In genomic region chr4:6732441-6733357, GRCh38 we compare ENCODE assay signal across 8 cellular contexts. TPM values are rescaled to one million over a fixed set of nuclear protein-coding genes. Genes with fewer than 3 reads are reported as not detected.
DNase-seq lines count a peak whose midpoint lies in the region; ATAC-seq and TF ChIP-seq lines count a peak whose summit lies in the region.

No MANE protein-coding gene starts in this region.

- H3K9me3 ChIP-seq in PC-3 (ENCODE audit: low read length) (no peaks in the 10 kb centered on the region), esophagus muscularis mucosa (no peaks in the 10 kb centered on the region)

- peak overlapping the region; percentile 82 for H3K9ac ChIP-seq in PC-3 (ENCODE audit: low read length)

- H3K36me3 Mint-ChIP-seq in neural crest cell (ENCODE audit: low read depth), result no peaks in the 10 kb centered on the region
- H3K36me3 Mint-ChIP-seq in activated CD4-positive, alpha-beta T cell treated with anti-CD3 and anti-CD28 coated beads for 36 hours (ENCODE audit: low read depth), result no peaks in the 10 kb centered on the region

- peaks cover 46% of the 10 kb centered on the region for H3K4me1 Mint-ChIP-seq in neural crest cell
- H3K4me1 Mint-ChIP-seq in activated CD4-positive, alpha-beta T cell treated with anti-CD3 and anti-CD28 coated beads for 36 hours, result peaks cover 9% of the 10 kb centered on the region

- POLR2A ChIA-PET in BJ (lab: Charles Lee), result no interaction called here
- POLR2A ChIA-PET in PC-3 (lab: Charles Lee; ENCODE audit: unreplicated experiment), result no interaction called here
- POLR2A ChIA-PET in activated CD4-positive, alpha-beta T cell treated with anti-CD3 and anti-CD28 coated beads for 36 hours (lab: Charles Lee), result no interaction called here

- H3K79me2 ChIP-seq in PC-3 (ENCODE audit: low read length), result no peaks in the 10 kb centered on the region

- no peaks in the 10 kb centered on the region for H3F3A ChIP-seq in PC-3 (ENCODE audit: low read length, unreplicated experiment)

- ATAC-seq in PC-3 (peak; percentile 95), HG03439 (IDR thresholded peaks at IDR 0.05; ENCODE audit: unreplicated experiment) (no peak)
- no peak for ATAC-seq in activated CD4-positive, alpha-beta T cell treated with anti-CD3 and anti-CD28 coated beads for 36 hours

- TF ChIP-seq EP300 in esophagus muscularis mucosa (IDR thresholded peaks at IDR 0.05), result no peak

- CTCF ChIA-PET in BJ (lab: Yijun Ruan, JAX), result interaction anchor here (0.6 to 0.9 kb wide), 3 partner anchors 24 to 140 kb away, joined by 3 to 4 read pairs (median 3); no protein-coding TSS in a partner anchor
- CTCF ChIA-PET in PC-3 (lab: Charles Lee), result no interaction called here
- CTCF ChIA-PET in activated CD4-positive, alpha-beta T cell treated with anti-CD3 and anti-CD28 coated beads for 36 hours (lab: Charles Lee), result interaction anchor here (0.7 kb wide), 1 partner anchor 87 kb away, joined by 3 read pairs; no protein-coding TSS in a partner anchor

- H3K4me1 ChIP-seq in PC-3 (ENCODE audit: insufficient read depth, low read length) (peaks cover 10% of the 10 kb centered on the region), esophagus muscularis mucosa (peaks cover 9 to 17% (median 13%) of the 10 kb centered on the region in 4 donors)

- BruUV-seq in PC-3 (replicated peaks; lab: Mats Ljungman, UMichigan), result TSS peak; percentile 46

- H3K36me3 ChIP-seq in BJ (ENCODE audit: control insufficient read depth, insufficient read depth, low read length) (no peaks in the 10 kb centered on the region), PC-3 (ENCODE audit: low read depth, low read length) (no peaks in the 10 kb centered on the region), esophagus muscularis mucosa (no peaks in the 10 kb centered on the region)

- H3K9me2 ChIP-seq in PC-3 (replicated peaks; ENCODE audit: low read length), result no peaks in the 10 kb centered on the region

- H2AFZ ChIP-seq in PC-3 (ENCODE audit: low read length), result peak overlapping the region; percentile 63

- peak overlapping the region; percentile 88 for H3K27ac ChIP-seq in PC-3 (ENCODE audit: low read length)
- peak overlapping the region; percentile 52 to 69 (median 55) for H3K27ac ChIP-seq in esophagus muscularis mucosa (replicated peaks in 1 of 4)

- no peak for TF ChIP-seq POLR2A in esophagus muscularis mucosa (IDR thresholded peaks at IDR 0.05; ENCODE audit: low read depth)

- peaks cover 15% of the 10 kb centered on the region for H3K27me3 Mint-ChIP-seq in neural crest cell (ENCODE audit: low read depth)
- H3K27me3 Mint-ChIP-seq in activated CD4-positive, alpha-beta T cell treated with anti-CD3 and anti-CD28 coated beads for 36 hours, result no peaks in the 10 kb centered on the region

- TF ChIP-seq CTCF in BJ (IDR thresholded peaks at IDR 0.05; ENCODE audit: insufficient read depth, low read depth, low read length), result 0 out of 2 replicates have a peak, but pooled peaks have one; percentile 10
- TF ChIP-seq CTCF in PC-3 (conservative IDR thresholded peaks at IDR 0.05; ENCODE audit: low read depth, low read length), result no peak
- no peak for TF ChIP-seq CTCF in esophagus muscularis mucosa (IDR thresholded peaks at IDR 0.05)
- TF ChIP-seq CTCF in neural crest cell (conservative IDR thresholded peaks at IDR 0.05), result no peak

- no peak overlapping the region for H3K4me3 Mint-ChIP-seq in neural crest cell
- no peak overlapping the region for H3K4me3 Mint-ChIP-seq in activated CD4-positive, alpha-beta T cell treated with anti-CD3 and anti-CD28 coated beads for 36 hours

- intact Hi-C loops in PC-3 (cut with micrococcal nuclease), result no loop called here
- intact Hi-C loops in esophagus muscularis mucosa (cut with DNase I), result no loop called here
- intact Hi-C loops in activated CD4-positive, alpha-beta T cell treated with anti-CD3 and anti-CD28 coated beads for 36 hours (cut with DNase I, micrococcal nuclease), result no loop called here

- H4K20me1 ChIP-seq in PC-3 (ENCODE audit: low read length), result no peaks in the 10 kb centered on the region

- H3K4me3 ChIP-seq in BJ (ENCODE audit: low read depth, low read length) (no peak overlapping the region), PC-3 (ENCODE audit: low read length) (no peak overlapping the region), esophagus muscularis mucosa (no peak overlapping the region)

- H3K27me3 ChIP-seq in BJ (ENCODE audit: control insufficient read depth, insufficient read depth, low read length) (no peaks in the 10 kb centered on the region), PC-3 (ENCODE audit: low read length) (no peaks in the 10 kb centered on the region), esophagus muscularis mucosa (no peaks in the 10 kb centered on the region)

- H3K27ac Mint-ChIP-seq in neural crest cell (ENCODE audit: unreplicated experiment), result peak overlapping the region; percentile 71
- H3K27ac Mint-ChIP-seq in activated CD4-positive, alpha-beta T cell treated with anti-CD3 and anti-CD28 coated beads for 36 hours, result no peak overlapping the region

- no peaks in the 10 kb centered on the region for H3K9me3 Mint-ChIP-seq in neural crest cell
- H3K9me3 Mint-ChIP-seq in activated CD4-positive, alpha-beta T cell treated with anti-CD3 and anti-CD28 coated beads for 36 hours (ENCODE audit: low read depth), result no peaks in the 10 kb centered on the region

- H3K4me2 ChIP-seq in PC-3 (ENCODE audit: low read length), result peak overlapping the region; percentile 33

- peak; percentile 50 for DNase-seq in BJ (ENCODE audit: low read depth)
- DNase-seq in PC-3, result peak; percentile 74
- DNase-seq in esophagus muscularis mucosa (ENCODE audit: extremely low spot score), result no peak
- DNase-seq in neural crest cell (ENCODE audit: low read depth, low spot score), result no peak
- DNase-seq in cerebellum (ENCODE audit: low spot score), result no peak
- no peak for DNase-seq in NCI-H2081 (lab: John Stamatoyannopoulos, UW)
- no peak for DNase-seq in activated CD4-positive, alpha-beta T cell treated with anti-CD3 and anti-CD28 coated beads for 36 hours

- 77% methylated on average over 10 of the region's 21 CpGs for WGBS in esophagus muscularis mucosa

RNA-seq across cellular contexts. Expression of gene BLOC1S4, which starts 16.7 kb away (rescaled TPM):
- polyA plus RNA-seq in BJ (2011; rRNA removed), result 10.4 and 12.6 TPM in 2 replicates
- 4.6 and 5.0 TPM in 2 replicates for polyA minus RNA-seq in BJ (2011; rRNA and poly(A)+ RNA removed)
- 14.0 and 19.9 TPM in 2 replicates for total RNA-seq in PC-3 (2014; rRNA removed)
- 10 to 100 TPM; 15.8 to 21.9 (median 17.9) TPM for total RNA-seq in esophagus muscularis mucosa
- 23.8 and 25.1 TPM in 2 replicates for total RNA-seq in neural crest cell
- 8.3 TPM for total RNA-seq in cerebellum
- 10 to 100 TPM; 10.1 to 16.7 TPM for total RNA-seq in activated CD4-positive, alpha-beta T cell treated with anti-CD3 and anti-CD28 coated beads for 36 hours

RNA-seq across cellular contexts. Expression of gene MRFAP1L1, which starts 23.0 kb away (rescaled TPM):
- polyA plus RNA-seq in BJ (2011; rRNA removed), result 35.5 and 54.1 TPM in 2 replicates
- 10.0 and 14.4 TPM in 2 replicates for polyA minus RNA-seq in BJ (2011; rRNA and poly(A)+ RNA removed)
- total RNA-seq in PC-3 (2014; rRNA removed) (50.5 and 57.6 TPM in 2 replicates), esophagus muscularis mucosa (10 to 100 TPM; 55.2 to 60.0 (median 57.0) TPM), neural crest cell (70.4 and 74.0 TPM in 2 replicates), cerebellum (61.2 TPM)
- total RNA-seq in activated CD4-positive, alpha-beta T cell treated with anti-CD3 and anti-CD28 coated beads for 36 hours, result 10 to 100 TPM; 36.4 to 45.0 TPM

RNA-seq across cellular contexts. Expression of gene S100P, which starts 39.0 kb away (rescaled TPM):
- polyA plus RNA-seq in BJ (2011; rRNA removed), result 0.06 and 0.07 TPM in 2 replicates
- not detected in 2 replicates for polyA minus RNA-seq in BJ (2011; rRNA and poly(A)+ RNA removed)
- 51.0 and 59.8 TPM in 2 replicates for total RNA-seq in PC-3 (2014; rRNA removed)
- total RNA-seq in esophagus muscularis mucosa, result under 1 TPM in 1 of 4 donors, not detected in 3; 0.99 TPM
- not detected in 2 replicates for total RNA-seq in neural crest cell
- 0.27 TPM for total RNA-seq in cerebellum
- 1 to 10 TPM; 1.9 to 2.1 TPM for total RNA-seq in activated CD4-positive, alpha-beta T cell treated with anti-CD3 and anti-CD28 coated beads for 36 hours

RNA-seq across cellular contexts. Expression of gene KIAA0232, which starts 49.8 kb away (rescaled TPM):
- 11.0 and 17.0 TPM in 2 replicates for polyA plus RNA-seq in BJ (2011; rRNA removed)
- 8.8 and 9.0 TPM in 2 replicates for polyA minus RNA-seq in BJ (2011; rRNA and poly(A)+ RNA removed)
- total RNA-seq in PC-3 (2014; rRNA removed), result 5.5 and 5.6 TPM in 2 replicates
- 10 to 100 TPM; 34.6 to 54.0 (median 47.8) TPM for total RNA-seq in esophagus muscularis mucosa
- total RNA-seq in neural crest cell, result 40.1 and 41.7 TPM in 2 replicates
- 43.6 TPM for total RNA-seq in cerebellum
- total RNA-seq in activated CD4-positive, alpha-beta T cell treated with anti-CD3 and anti-CD28 coated beads for 36 hours, result 10 to 100 TPM in 1 of 2 experiments, 1 to 10 TPM in 1; 9.4 to 13.1 TPM

Comparison
In these comparisons a context has a peak if more than half of its experiments do, and no peak if none do; other contexts are left out.
1. DNase-seq: peak in BJ (single experiment) and PC-3 (single experiment); none in esophagus muscularis mucosa (single experiment), neural crest cell (single experiment), cerebellum (single experiment), NCI-H2081 (0 of 2) and activated CD4-positive, alpha-beta T cell treated with anti-CD3 and anti-CD28 coated beads for 36 hours (single experiment).
2. RNA of gene S100P, which starts 39.0 kb away (total RNA-seq): 51.0 to 59.8 TPM in PC-3; 1.9 to 2.1 TPM in activated CD4-positive, alpha-beta T cell treated with anti-CD3 and anti-CD28 coated beads for 36 hours, 0.99 TPM in esophagus muscularis mucosa, 0.27 TPM in cerebellum (single experiment) and not detected in neural crest cell; every median in the first group is over 10 times any median in the second.